9 cellular contexts compared by ENCODE assay signal in the genomic region with DNA sequence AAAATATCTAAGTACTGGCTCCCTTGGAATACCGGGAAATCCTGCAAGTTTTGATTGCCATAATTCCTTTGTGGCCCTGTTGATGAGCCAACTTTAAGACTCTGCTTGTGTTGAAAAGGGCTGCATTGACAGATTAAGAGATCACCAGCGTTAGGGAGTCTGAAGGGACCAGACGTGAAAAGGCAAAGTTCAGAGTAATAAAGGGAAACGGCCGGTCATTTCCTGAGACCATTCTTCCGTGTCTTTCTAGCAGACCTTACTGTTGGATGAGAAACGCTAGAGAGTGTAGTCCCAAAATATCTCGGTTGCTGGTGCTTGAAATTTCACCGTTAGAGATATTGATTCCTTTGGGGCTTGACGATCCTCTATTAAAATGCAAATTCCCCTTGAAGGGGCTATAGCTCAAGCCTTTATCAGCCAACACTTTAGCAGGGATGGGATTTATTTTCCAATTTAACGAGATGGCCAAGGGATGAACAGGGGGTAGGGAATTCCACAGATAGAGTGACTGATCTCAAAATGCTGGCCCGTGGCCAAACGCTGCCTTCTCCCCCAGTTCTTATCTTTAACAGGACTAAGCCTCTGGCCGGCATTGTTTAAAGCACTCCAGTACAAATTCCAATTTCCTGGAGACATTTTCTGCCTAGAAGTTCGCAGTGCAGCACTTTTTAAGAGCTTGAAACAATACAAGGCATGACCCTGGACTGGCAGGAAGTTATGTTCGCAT.
A peak's percentile ranks its signal among the peaks of the same experiment; 100 is the strongest.
DNase-seq lines count a peak whose midpoint lies in the region; ATAC-seq and TF ChIP-seq lines count a peak whose summit lies in the region.
"Had no signal": no experiment of that assay in that cellular context is flagged by ENCODE, and none has a peak within 500 bp of the region (broad histone marks: within the 10 kb centered on the region; RNA-seq: fewer than 3 reads in every experiment).

No MANE protein-coding gene starts in this region.

- ATAC-seq in SK-N-SH treated with all-trans-retinoic acid at 6 μM for 48 hours (no peak), T-helper 17 cell (no peak), GM21447 (IDR thresholded peaks at IDR 0.05; ENCODE audit: unreplicated experiment) (no peak)

- H3K36me3 Mint-ChIP-seq in T-helper 17 cell (ENCODE audit: low read depth): no peaks in the 10 kb centered on the region

- no peak overlapping the region for H3K27ac Mint-ChIP-seq in T-helper 17 cell

- H3K27ac ChIP-seq in SK-N-SH (ENCODE audit: low read depth in 2 of 2, low read length in 1 of 2): no peak overlapping the region
- H3K27ac ChIP-seq: uterus had no signal

- DNase-seq in SK-N-SH (peak; percentile 55), T-helper 17 cell (no peak), retina (peak; percentile 57), GM19240 (ENCODE audit: insufficient read length, low spot score) (no peak), GF-D8 (lab: John Stamatoyannopoulos, UW) (no peak)
- DNase-seq: uterus had no signal

- TF ChIP-seq CTCF in SK-N-SH (IDR thresholded peaks at IDR 0.05): no peak

- no peak overlapping the region for H2AFZ ChIP-seq in SK-N-SH (ENCODE audit: low read depth)

- H3K4me3 ChIP-seq in SK-N-SH (ENCODE audit: low read depth in 2 of 2, low read length in 1 of 2): no peak overlapping the region
- peak overlapping the region; percentile 57 for H3K4me3 ChIP-seq in iPS-11a (ENCODE audit: low read depth, low read length)

- TF ChIP-seq RAD21 in SK-N-SH (IDR thresholded peaks at IDR 0.05; ENCODE audit: low read length): no peak

- no peak overlapping the region for H3K9ac ChIP-seq in SK-N-SH

- CTCF ChIA-PET in SK-N-SH (lab: Yijun Ruan, JAX): interaction anchor here (1.0 to 1.6 kb wide), 2 partner anchors 21 to 432 kb away, joined by 5 to 6 read pairs; no protein-coding TSS in a partner anchor

- H3K9me3 ChIP-seq in SK-N-SH (no peaks in the 10 kb centered on the region), T-helper 17 cell (ENCODE audit: control insufficient read depth, low read length, poor library complexity, severe bottlenecking) (no peaks in the 10 kb centered on the region)
- H3K9me3 ChIP-seq: uterus had no signal

- H3K4me1 ChIP-seq in SK-N-SH (ENCODE audit: control insufficient read depth in 1 of 2, insufficient read depth in 2 of 2, low read depth in 1 of 2, low read length in 1 of 2): peaks cover 0 to 4% of the 10 kb centered on the region in 2 experiments; a peak in 1 of 4 replicates

- POLR2A ChIA-PET in SK-N-SH (lab: Yijun Ruan, JAX): interaction anchor here (0.6 kb wide), 1 partner anchor 373 kb away, joined by 3 read pairs; no protein-coding TSS in a partner anchor

- no peak for TF ChIP-seq EP300 in SK-N-SH (IDR thresholded peaks at IDR 0.05; ENCODE audit: borderline replicate concordance in 1 of 2, low read depth in 1 of 2, low read length in 1 of 2)

- no peaks in the 10 kb centered on the region for H4K20me1 ChIP-seq in SK-N-SH (ENCODE audit: insufficient read depth)

- no peaks in the 10 kb centered on the region for H3F3A ChIP-seq in SK-N-SH (replicated peaks; ENCODE audit: insufficient read depth)

- no peaks in the 10 kb centered on the region for H3K79me2 ChIP-seq in SK-N-SH (ENCODE audit: insufficient read depth)

- no peak overlapping the region for H3K4me2 ChIP-seq in SK-N-SH

- peak overlapping the region; percentile 19 for H3K4me3 Mint-ChIP-seq in T-helper 17 cell

- no peaks in the 10 kb centered on the region for H3K36me3 ChIP-seq in SK-N-SH (replicated peaks in 1 of 2; ENCODE audit: control insufficient read depth in 1 of 2, insufficient read depth in 2 of 2, low read length in 1 of 2)
- H3K36me3 ChIP-seq: uterus had no signal

- peaks cover 58% of the 10 kb centered on the region for H3K27me3 Mint-ChIP-seq in T-helper 17 cell

- WGBS in SK-N-SH (ENCODE audit: low lambda C conversion rate): 7% methylated on average over 16 of the region's 16 CpGs

- H3K9me2 ChIP-seq in SK-N-SH: no peaks in the 10 kb centered on the region

- H3K27me3 ChIP-seq in SK-N-SH (ENCODE audit: insufficient read depth): peaks cover 53% of the 10 kb centered on the region

- H3K4me1 Mint-ChIP-seq in T-helper 17 cell: no peaks in the 10 kb centered on the region

TF ChIP-seq in SK-N-SH, 30 proteins besides CTCF, POLR2A, EP300 and RAD21 (continues in another document):
- TF ChIP-seq RXRA (IDR thresholded peaks at IDR 0.05; ENCODE audit: borderline replicate concordance, low read depth) (no peak), POLR2AphosphoS5 (IDR thresholded peaks at IDR 0.05; ENCODE audit: low read depth, low read length) (no peak), TCF12 (IDR thresholded peaks at IDR 0.05) (no peak), JUND (IDR thresholded peaks at IDR 0.05) (no peak)
- TF ChIP-seq, protein P1, sequence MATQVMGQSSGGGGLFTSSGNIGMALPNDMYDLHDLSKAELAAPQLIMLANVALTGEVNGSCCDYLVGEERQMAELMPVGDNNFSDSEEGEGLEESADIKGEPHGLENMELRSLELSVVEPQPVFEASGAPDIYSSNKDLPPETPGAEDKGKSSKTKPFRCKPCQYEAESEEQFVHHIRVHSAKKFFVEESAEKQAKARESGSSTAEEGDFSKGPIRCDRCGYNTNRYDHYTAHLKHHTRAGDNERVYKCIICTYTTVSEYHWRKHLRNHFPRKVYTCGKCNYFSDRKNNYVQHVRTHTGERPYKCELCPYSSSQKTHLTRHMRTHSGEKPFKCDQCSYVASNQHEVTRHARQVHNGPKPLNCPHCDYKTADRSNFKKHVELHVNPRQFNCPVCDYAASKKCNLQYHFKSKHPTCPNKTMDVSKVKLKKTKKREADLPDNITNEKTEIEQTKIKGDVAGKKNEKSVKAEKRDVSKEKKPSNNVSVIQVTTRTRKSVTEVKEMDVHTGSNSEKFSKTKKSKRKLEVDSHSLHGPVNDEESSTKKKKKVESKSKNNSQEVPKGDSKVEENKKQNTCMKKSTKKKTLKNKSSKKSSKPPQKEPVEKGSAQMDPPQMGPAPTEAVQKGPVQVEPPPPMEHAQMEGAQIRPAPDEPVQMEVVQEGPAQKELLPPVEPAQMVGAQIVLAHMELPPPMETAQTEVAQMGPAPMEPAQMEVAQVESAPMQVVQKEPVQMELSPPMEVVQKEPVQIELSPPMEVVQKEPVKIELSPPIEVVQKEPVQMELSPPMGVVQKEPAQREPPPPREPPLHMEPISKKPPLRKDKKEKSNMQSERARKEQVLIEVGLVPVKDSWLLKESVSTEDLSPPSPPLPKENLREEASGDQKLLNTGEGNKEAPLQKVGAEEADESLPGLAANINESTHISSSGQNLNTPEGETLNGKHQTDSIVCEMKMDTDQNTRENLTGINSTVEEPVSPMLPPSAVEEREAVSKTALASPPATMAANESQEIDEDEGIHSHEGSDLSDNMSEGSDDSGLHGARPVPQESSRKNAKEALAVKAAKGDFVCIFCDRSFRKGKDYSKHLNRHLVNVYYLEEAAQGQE (IDR thresholded peaks at IDR 0.05; ENCODE audit: low read depth, low read length): no peak
- TF ChIP-seq, protein P2, sequence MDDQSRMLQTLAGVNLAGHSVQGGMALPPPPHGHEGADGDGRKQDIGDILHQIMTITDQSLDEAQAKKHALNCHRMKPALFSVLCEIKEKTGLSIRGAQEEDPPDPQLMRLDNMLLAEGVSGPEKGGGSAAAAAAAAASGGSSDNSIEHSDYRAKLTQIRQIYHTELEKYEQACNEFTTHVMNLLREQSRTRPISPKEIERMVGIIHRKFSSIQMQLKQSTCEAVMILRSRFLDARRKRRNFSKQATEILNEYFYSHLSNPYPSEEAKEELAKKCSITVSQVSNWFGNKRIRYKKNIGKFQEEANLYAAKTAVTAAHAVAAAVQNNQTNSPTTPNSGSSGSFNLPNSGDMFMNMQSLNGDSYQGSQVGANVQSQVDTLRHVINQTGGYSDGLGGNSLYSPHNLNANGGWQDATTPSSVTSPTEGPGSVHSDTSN (IDR thresholded peaks at IDR 0.05): no peak

TF ChIP-seq in SK-N-SH treated with all-trans-retinoic acid at 6 μM for 48 hours, 23 proteins besides CTCF, POLR2A, EP300 and RAD21:
- no peak for TF ChIP-seq ESRRG (CRISPR knock-in tag; IDR thresholded peaks at IDR 0.05)
- TF ChIP-seq ARNTL (CRISPR knock-in tag; IDR thresholded peaks at IDR 0.05; ENCODE audit: borderline replicate concordance, low read depth): no peak
- TF ChIP-seq ZFP3 (CRISPR knock-in tag; IDR thresholded peaks at IDR 0.05): no peak
- TF ChIP-seq TCF4 (CRISPR knock-in tag; IDR thresholded peaks at IDR 0.05; ENCODE audit: borderline replicate concordance): no peak
- no peak for TF ChIP-seq ZFP30 (CRISPR knock-in tag; IDR thresholded peaks at IDR 0.05)

Comparison
In these comparisons a context has a peak if more than half of its experiments do, and no peak if none do; other contexts are left out.
1. DNase-seq: peak in SK-N-SH (single experiment) and retina (single experiment); none in T-helper 17 cell (0 of 3), GM19240 (single experiment) and GF-D8 (single experiment).